Comparison of ENCODE assay signal across 9 cellular contexts in genomic region chr3:44685128-44685800, GRCh38. TPM values are rescaled to one million over a fixed set of nuclear protein-coding genes. Genes with fewer than 3 reads are reported as not detected.
DNase-seq lines count a peak whose midpoint lies in the region; ATAC-seq, FAIRE-seq and TF ChIP-seq lines count a peak whose summit lies in the region.
"Had no signal": no experiment of that assay in that cellular context is flagged by ENCODE, and none has a peak within 500 bp of the region (broad histone marks: within the 10 kb centered on the region; RNA-seq: fewer than 3 reads in every experiment).

No MANE protein-coding gene starts in this region.

- DNase-seq in NCI-H1694 treated with DMSO at 0.1 percent for 48 hours (lab: John Stamatoyannopoulos, UW) (peak; percentile 1), NCI-H1694 (lab: John Stamatoyannopoulos, UW) (no peak), SK-MEL-5 (ENCODE audit: low read depth, low spot score) (peak; percentile 6), ascending aorta (ENCODE audit: low spot score in 2 of 2) (peak in 1 of 2 donors; percentile 73), right cardiac atrium (peak; percentile 88 to 94 (median 93)), psoas muscle (peak; percentile 75 to 82), urothelium cell line (ENCODE audit: low spot score) (peak; percentile 69)

- 2% methylated on average over 48 of the region's 48 CpGs for WGBS in right cardiac atrium
- 2% methylated on average over 48 of the region's 48 CpGs for WGBS in psoas muscle, 3 donors

- intact Hi-C loops in ascending aorta (cut with DNase I) (no loop called here), right cardiac atrium (cut with DNase I) (no loop called here), psoas muscle (cut with DNase I) (no loop called here)

- H3K4me3 ChIP-seq in ascending aorta: peak overlapping the region; percentile 49 to 90
- H3K4me3 ChIP-seq in right cardiac atrium (ENCODE audit: low read length): peak overlapping the region; percentile 95
- H3K4me3 ChIP-seq in psoas muscle: peak overlapping the region; percentile 74

- H3K9me3 ChIP-seq in ascending aorta (peaks cover 5 to 18% of the 10 kb centered on the region in 2 donors), right cardiac atrium (ENCODE audit: control insufficient read depth, low read length) (no peaks in the 10 kb centered on the region), psoas muscle (no peaks in the 10 kb centered on the region)

- FAIRE-seq in urothelium cell line (lab: Jason Lieb, UNC): no peak
- FAIRE-seq: A204.1 had no signal

- H3K27me3 ChIP-seq in ascending aorta: no peaks in the 10 kb centered on the region
- H3K27me3 ChIP-seq in right cardiac atrium (ENCODE audit: control insufficient read depth, insufficient read depth): no peaks in the 10 kb centered on the region
- peaks cover 0 to 10% (median 2%) of the 10 kb centered on the region in 3 donors for H3K27me3 ChIP-seq in psoas muscle (ENCODE audit: insufficient read depth in 3 of 3, low read length in 2 of 3)

- H3K4me1 ChIP-seq in ascending aorta: peaks cover 0 to 3% of the 10 kb centered on the region in 2 donors
- H3K4me1 ChIP-seq in right cardiac atrium (ENCODE audit: control insufficient read depth, insufficient read depth, low read length): peaks cover 2% of the 10 kb centered on the region
- no peaks in the 10 kb centered on the region for H3K4me1 ChIP-seq in psoas muscle

- H3K27ac ChIP-seq in ascending aorta (peak overlapping the region in 1 of 2 donors; percentile 9), right cardiac atrium (ENCODE audit: low read length) (no peak overlapping the region), psoas muscle (peak overlapping the region; percentile 30)

- in situ Hi-C loops in SK-MEL-5 (cut with HindIII; ENCODE audit: low pct_unique_long_range_greater_than_20kb, low sequenced_read_pairs): no loop called here

- ATAC-seq in HG03558 (IDR thresholded peaks at IDR 0.05; ENCODE audit: extremely low read depth, unreplicated experiment) (peak; percentile 46), right cardiac atrium (peak; percentile 98 to 99), psoas muscle (peak; percentile 37 to 93 (median 82))

- H3K36me3 ChIP-seq in ascending aorta (peaks cover 0 to 9% of the 10 kb centered on the region in 2 donors), psoas muscle (ENCODE audit: insufficient read depth in 1 of 2, low read depth in 1 of 2) (no peaks in the 10 kb centered on the region)

- TF ChIP-seq CTCF in ascending aorta (IDR thresholded peaks at IDR 0.05) (no peak), psoas muscle (IDR thresholded peaks at IDR 0.05) (no peak)

RNA-seq across cellular contexts. Expression of gene ZNF502, which starts 27.2 kb away (rescaled TPM):
- total RNA-seq in SK-MEL-5 (2014; rRNA removed; shearing (Covaris generic)): 2.3 and 3.5 TPM in 2 replicates
- polyA plus RNA-seq in SK-MEL-5 (2015; cell fraction: cytosol; rRNA removed): 1.4 and 1.7 TPM in 2 replicates
- polyA plus RNA-seq in SK-MEL-5 (2015; cell fraction: nucleus; rRNA removed): 5.8 and 9.3 TPM in 2 replicates
- total RNA-seq in ascending aorta: 6.5 TPM
- total RNA-seq in right cardiac atrium: 1 to 10 TPM; 3.4 to 4.6 (median 4.0) TPM
- 2.0 TPM for polyA plus RNA-seq in right cardiac atrium
- 1 to 10 TPM; 3.2 to 4.0 (median 3.7) TPM for total RNA-seq in psoas muscle
- 1 to 10 TPM; 2.1 to 7.1 (median 3.1) TPM for polyA plus RNA-seq in psoas muscle

RNA-seq across cellular contexts. Expression of gene ZNF35, which starts 36.7 kb away (rescaled TPM):
- 0.13 TPM in 2 replicates for total RNA-seq in SK-MEL-5 (2014; rRNA removed; shearing (Covaris generic))
- polyA plus RNA-seq in SK-MEL-5 (2015; cell fraction: cytosol; rRNA removed): 0.18 and 0.49 TPM in 2 replicates
- 1.0 and 2.9 TPM in 2 replicates for polyA plus RNA-seq in SK-MEL-5 (2015; cell fraction: nucleus; rRNA removed)
- total RNA-seq in ascending aorta (4.8 TPM), right cardiac atrium (10 to 100 TPM in 1 of 4 donors, 1 to 10 TPM in 3; 6.1 to 12.7 (median 7.7) TPM), psoas muscle (1 to 10 TPM; 3.6 to 7.9 (median 5.3) TPM)
- polyA plus RNA-seq in right cardiac atrium (3.5 TPM), psoas muscle (10 to 100 TPM in 1 of 3 donors, 1 to 10 TPM in 2; 2.8 to 13.7 (median 3.3) TPM)

RNA-seq across cellular contexts. Expression of gene ZNF501, which starts 44.2 kb away (rescaled TPM):
- 2.5 and 5.0 TPM in 2 replicates for total RNA-seq in SK-MEL-5 (2014; rRNA removed; shearing (Covaris generic))
- polyA plus RNA-seq in SK-MEL-5 (2015; cell fraction: cytosol; rRNA removed): 1.2 and 2.5 TPM in 2 replicates
- 1.5 and 2.0 TPM in 2 replicates for polyA plus RNA-seq in SK-MEL-5 (2015; cell fraction: nucleus; rRNA removed)
- total RNA-seq in ascending aorta (not detected), right cardiac atrium (1 to 10 TPM; 4.1 to 6.3 (median 5.7) TPM), psoas muscle (1 to 10 TPM; 1.6 to 3.4 (median 2.6) TPM)
- polyA plus RNA-seq in right cardiac atrium (1.9 TPM), psoas muscle (1 to 10 TPM; 1.4 to 4.1 (median 1.6) TPM)

Comparison
In these comparisons a context has a peak if more than half of its experiments do, and no peak if none do; other contexts are left out.
1. ATAC-seq: peak in every context shown above with its lines; median percentile 98 in right cardiac atrium; 82 in psoas muscle; 46 in HG03558.